ENCODE assay signal across 25 cellular contexts in genomic region chr17:52376137-52376536, GRCh38.
"Had no signal": no experiment of that assay in that cellular context is flagged by ENCODE, and none has a peak within 500 bp of the region (broad histone marks: within the 10 kb centered on the region; RNA-seq: fewer than 3 reads in every experiment).

No MANE protein-coding gene starts in this region.

- DNase-seq: effector CD4-positive, alpha-beta T cell; gastrocnemius medialis; heart right ventricle; hypothalamus; left colon; left ventricle myocardium superior; mesenchymal stem cell; naive thymus-derived CD4-positive, alpha-beta T cell; nephron progenitor cell; psoas muscle; retina; right lobe of liver; spleen; stimulated activated CD4-positive, alpha-beta T cell treated with anti-CD3 and anti-CD28 coated beads, Interleukin-15, amount 100 ng/mL, for 24 hours; stimulated activated CD4-positive, alpha-beta T cell treated with anti-CD3 and anti-CD28 coated beads, Interleukin-1b, Interleukin-23, amount 100 ng/mL, for 48 hours; stimulated activated CD4-positive, alpha-beta T cell treated with anti-CD3 and anti-CD28 coated beads, Interleukin-4, amount 100 ng/mL, for 4 hours; stimulated activated naive B cell treated with anti-CD40 and anti-IgM and Interleukin-4, amounts not matched to agents 10 μg/mL and 1 μg/mL and 100 μg/mL, for 72 hours; stimulated activated naive CD8-positive, alpha-beta T cell treated with anti-CD3 and anti-CD28 coated beads, Interleukin-15, amount 100 ng/mL, for 72 hours; testis; upper lobe of right lung had no signal

- H3K27me3 Mint-ChIP-seq: naive thymus-derived CD4-positive, alpha-beta T cell; stimulated activated naive B cell treated with anti-CD40 and anti-IgM and Interleukin-4, amounts not matched to agents 10 μg/mL and 1 μg/mL and 100 μg/mL, for 72 hours; stimulated activated naive CD8-positive, alpha-beta T cell treated with anti-CD3 and anti-CD28 coated beads, Interleukin-15, amount 100 ng/mL, for 72 hours had no signal

- H3K9me3 Mint-ChIP-seq: nephron progenitor cell; stimulated activated naive CD8-positive, alpha-beta T cell treated with anti-CD3 and anti-CD28 coated beads, Interleukin-15, amount 100 ng/mL, for 72 hours had no signal

- H3K36me3 ChIP-seq: gastrocnemius medialis, heart right ventricle, neutrophil, spleen, tibial nerve, upper lobe of right lung, vagina had no signal

- H3K4me3 Mint-ChIP-seq: naive thymus-derived CD4-positive, alpha-beta T cell; nephron progenitor cell; stimulated activated naive B cell treated with anti-CD40 and anti-IgM and Interleukin-4, amounts not matched to agents 10 μg/mL and 1 μg/mL and 100 μg/mL, for 72 hours; stimulated activated naive CD8-positive, alpha-beta T cell treated with anti-CD3 and anti-CD28 coated beads, Interleukin-15, amount 100 ng/mL, for 72 hours had no signal

- H3K36me3 Mint-ChIP-seq: naive thymus-derived CD4-positive, alpha-beta T cell; stimulated activated naive B cell treated with anti-CD40 and anti-IgM and Interleukin-4, amounts not matched to agents 10 μg/mL and 1 μg/mL and 100 μg/mL, for 72 hours had no signal

- H3K4me1 ChIP-seq: gastrocnemius medialis, heart right ventricle, psoas muscle, right lobe of liver, spleen, testis, tibial nerve, upper lobe of right lung, vagina had no signal

- H3K27ac ChIP-seq: coronary artery, gastrocnemius medialis, heart right ventricle, neutrophil, psoas muscle, right lobe of liver, spleen, testis, tibial nerve, upper lobe of right lung, vagina had no signal

- H3K27me3 ChIP-seq: gastrocnemius medialis, neutrophil, spleen, testis, tibial nerve, upper lobe of right lung, vagina had no signal

- H3K4me1 Mint-ChIP-seq: naive thymus-derived CD4-positive, alpha-beta T cell; stimulated activated naive B cell treated with anti-CD40 and anti-IgM and Interleukin-4, amounts not matched to agents 10 μg/mL and 1 μg/mL and 100 μg/mL, for 72 hours; stimulated activated naive CD8-positive, alpha-beta T cell treated with anti-CD3 and anti-CD28 coated beads, Interleukin-15, amount 100 ng/mL, for 72 hours had no signal

- H3K4me3 ChIP-seq: coronary artery, gastrocnemius medialis, heart right ventricle, lung, psoas muscle, right lobe of liver, spleen, testis, tibial nerve, upper lobe of right lung, vagina had no signal

- H3K27ac Mint-ChIP-seq: naive thymus-derived CD4-positive, alpha-beta T cell; nephron progenitor cell; stimulated activated naive B cell treated with anti-CD40 and anti-IgM and Interleukin-4, amounts not matched to agents 10 μg/mL and 1 μg/mL and 100 μg/mL, for 72 hours; stimulated activated naive CD8-positive, alpha-beta T cell treated with anti-CD3 and anti-CD28 coated beads, Interleukin-15, amount 100 ng/mL, for 72 hours had no signal

- H3K9me3 ChIP-seq: gastrocnemius medialis, heart right ventricle, neutrophil, psoas muscle, right lobe of liver, spleen, testis, tibial nerve, upper lobe of right lung, vagina had no signal
